In genomic region chr6:47334334-47334733, GRCh38 we compare ENCODE assay signal across 24 cellular contexts.
"Had no signal": no experiment of that assay in that cellular context is flagged by ENCODE, and none has a peak within 500 bp of the region (broad histone marks: within the 10 kb centered on the region; RNA-seq: fewer than 3 reads in every experiment).

No MANE protein-coding gene starts in this region.

- H3K36me3 ChIP-seq: adrenal gland, breast epithelium, SJCRH30 had no signal

- H3K9me3 Mint-ChIP-seq: activated T-cell treated with anti-CD3 and anti-CD28 coated beads, Interleukin-2, amount 50 U/mL, for 24 hours; activated T-helper 2 cell treated with anti-CD3 and anti-CD28 coated beads, Interferon-gamma antibody, Interleukin-2, Interleukin-4, amounts not matched to agents 10 μg/mL and 5 μg/mL and 100 μg/mL, durations not matched to agents 14 hours and 24 hours and 36 hours; T-helper 2 cell treated with Interferon-gamma antibody and Interleukin-4, amounts not matched to agents 5 μg/mL and 100 μg/mL, for 36 hours had no signal

- ATAC-seq: activated CD8-positive, alpha-beta T cell treated with anti-CD3 and anti-CD28 coated beads, Interleukin-2, amount 10 ng/mL, durations not matched to agents 7 days and 5 days; body of pancreas had no signal

- H3K4me1 Mint-ChIP-seq: activated CD4-positive, alpha-beta T cell treated with anti-CD3 and anti-CD28 coated beads, Interleukin-2, amount 10 ng/mL, durations not matched to agents 24 days and 14 days; activated naive CD4-positive, alpha-beta T cell treated with anti-CD3 and anti-CD28 coated beads, Interleukin-2, amount 50 U/mL, for 24 hours had no signal

- H3K9me3 ChIP-seq: adrenal gland, body of pancreas, breast epithelium, SJCRH30 had no signal

- H3K4me1 ChIP-seq: adrenal gland, body of pancreas, breast epithelium had no signal

- DNase-seq: activated CD4-positive, alpha-beta T cell treated with anti-CD3 and anti-CD28 coated beads, Interleukin-2, amount 10 ng/mL, durations not matched to agents 24 days and 14 days; activated CD4-positive, alpha-beta T cell treated with anti-CD3 and anti-CD28 coated beads, Interleukin-2, amount 50 U/mL, for 48 hours; activated CD8-positive, alpha-beta T cell treated with anti-CD3 and anti-CD28 coated beads, Interleukin-2, amount 10 ng/mL, durations not matched to agents 7 days and 5 days; activated gamma-delta T cell; activated naive CD4-positive, alpha-beta T cell treated with Interleukin-2 at 50 U/mL for 16 hours; activated T-cell treated with anti-CD3 and anti-CD28 coated beads, Interleukin-2, amount 50 U/mL, for 24 hours; adrenal gland; body of pancreas; caudate nucleus; cerebellar nuclear complex; NCI-H1105; NCI-H1417 treated with DMSO at 0.1 percent for 48 hours; NCI-H187 treated with DMSO at 0.1 percent for 48 hours; NCI-H2081; NCI-H345; NCI-H524 treated with DMSO at 0.1 percent for 48 hours; SHP77; SJCRH30 had no signal

- H3K4me3 ChIP-seq: adrenal gland, body of pancreas, breast epithelium, SJCRH30, SK-N-MC had no signal

- H3K4me3 Mint-ChIP-seq: activated CD4-positive, alpha-beta T cell treated with anti-CD3 and anti-CD28 coated beads, Interleukin-2, amount 10 ng/mL, durations not matched to agents 24 days and 14 days; activated CD8-positive, alpha-beta T cell treated with anti-CD3 and anti-CD28 coated beads, Interleukin-2, amount 10 ng/mL, durations not matched to agents 7 days and 5 days; activated naive CD4-positive, alpha-beta T cell treated with anti-CD3 and anti-CD28 coated beads, Interleukin-2, amount 50 U/mL, for 24 hours; activated T-cell treated with anti-CD3 and anti-CD28 coated beads, Interleukin-2, amount 50 U/mL, for 24 hours; T-helper 1 cell treated with Interleukin-12 subunit alpha and Interleukin-12 subunit beta and Interleukin-4 antibody, amounts not matched to agents 30 μg/mL and 1 μg/mL, for 36 hours; T-helper 2 cell treated with Interferon-gamma antibody and Interleukin-4, amounts not matched to agents 5 μg/mL and 100 μg/mL, for 36 hours had no signal

- H3K27ac Mint-ChIP-seq: activated CD4-positive, alpha-beta T cell treated with anti-CD3 and anti-CD28 coated beads, Interleukin-2, amount 10 ng/mL, durations not matched to agents 24 days and 14 days; activated CD8-positive, alpha-beta T cell treated with anti-CD3 and anti-CD28 coated beads, Interleukin-2, amount 10 ng/mL, durations not matched to agents 7 days and 5 days; activated naive CD4-positive, alpha-beta T cell treated with anti-CD3 and anti-CD28 coated beads, Interleukin-2, amount 50 U/mL, for 24 hours; activated T-cell treated with anti-CD3 and anti-CD28 coated beads, Interleukin-2, amount 50 U/mL, for 24 hours; activated T-helper 2 cell treated with anti-CD3 and anti-CD28 coated beads, Interferon-gamma antibody, Interleukin-2, Interleukin-4, amounts not matched to agents 10 μg/mL and 5 μg/mL and 100 μg/mL, durations not matched to agents 14 hours and 24 hours and 36 hours; T-helper 1 cell treated with Interleukin-12 subunit alpha and Interleukin-12 subunit beta and Interleukin-4 antibody, amounts not matched to agents 30 μg/mL and 1 μg/mL, for 36 hours; T-helper 2 cell treated with Interferon-gamma antibody and Interleukin-4, amounts not matched to agents 5 μg/mL and 100 μg/mL, for 36 hours had no signal

- H3K27me3 ChIP-seq: adrenal gland, body of pancreas, breast epithelium, SJCRH30 had no signal

- H3K27ac ChIP-seq: adrenal gland, body of pancreas, breast epithelium, SJCRH30, SK-N-MC had no signal
